ENCODE assay signal across 8 cellular contexts in the genomic region with DNA sequence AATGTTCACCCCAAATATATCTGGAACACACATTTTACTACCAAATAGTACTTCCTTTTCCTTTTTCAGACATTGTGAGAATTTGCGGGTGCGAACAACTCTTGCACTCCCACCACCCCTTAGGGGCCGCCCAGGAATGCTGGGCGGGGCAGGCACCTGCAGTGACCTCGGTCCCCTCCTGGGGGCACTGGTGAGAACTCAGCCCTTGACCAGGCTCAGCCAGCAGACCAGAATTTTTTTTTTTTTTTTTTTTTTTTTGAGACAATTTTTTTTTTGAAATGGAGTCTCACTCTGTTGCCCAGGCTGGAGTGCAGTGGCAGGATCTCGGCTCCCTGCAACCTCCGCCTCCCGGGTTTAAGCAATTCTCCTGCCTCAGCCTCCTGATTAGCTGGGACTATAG.
DNase-seq lines count a peak whose midpoint lies in the region; ATAC-seq and TF ChIP-seq lines count a peak whose summit lies in the region.

No MANE protein-coding gene starts in this region.

- H3K4me1 Mint-ChIP-seq in activated CD4-positive, alpha-beta T cell treated with anti-CD3 and anti-CD28 coated beads, Interleukin-2, amount 10 ng/mL, durations not matched to agents 24 days and 14 days, result no peaks in the 10 kb centered on the region
- H3K4me1 Mint-ChIP-seq in T-cell, result no peaks in the 10 kb centered on the region
- no peaks in the 10 kb centered on the region for H3K4me1 Mint-ChIP-seq in T-helper 2 cell treated with Interferon-gamma antibody and Interleukin-4, amounts not matched to agents 5 μg/mL and 100 μg/mL, for 36 hours (ENCODE audit: low read depth)

- peaks cover 0 to 5% (median 0%) of the 10 kb centered on the region in 45 donors for H3K27me3 ChIP-seq in dorsolateral prefrontal cortex

- no peaks in the 10 kb centered on the region for H3K9me3 Mint-ChIP-seq in activated CD4-positive, alpha-beta T cell treated with anti-CD3 and anti-CD28 coated beads, Interleukin-2, amount 10 ng/mL, durations not matched to agents 24 days and 14 days
- H3K9me3 Mint-ChIP-seq in T-cell, result no peaks in the 10 kb centered on the region
- no peaks in the 10 kb centered on the region for H3K9me3 Mint-ChIP-seq in T-helper 2 cell treated with Interferon-gamma antibody and Interleukin-4, amounts not matched to agents 5 μg/mL and 100 μg/mL, for 36 hours

- TF ChIP-seq CTCF in LNCAP (IDR thresholded peaks at IDR 0.05) (peak; percentile 53), dorsolateral prefrontal cortex (IDR thresholded peaks at IDR 0.05 in 54 of 56, conservative IDR thresholded peaks at IDR 0.05 in 2 of 56; ENCODE audit: low read depth in 1 of 56, partially characterized antibody in 56 of 56) (peak in 30 of 56 donors; percentile 7 to 42 (median 20))

- POLR2A ChIA-PET in T-cell (lab: Charles Lee), result no interaction called here

- peak; percentile 63 for DNase-seq in activated CD4-positive, alpha-beta T cell treated with anti-CD3 and anti-CD28 coated beads, Interleukin-2, amount 10 ng/mL, durations not matched to agents 24 days and 14 days
- DNase-seq in activated CD4-positive, alpha-beta T cell treated with anti-CD3 and anti-CD28 coated beads for 1 hour, result no peak
- DNase-seq in dorsolateral prefrontal cortex (no peak), T-cell (no peak)
- peak; percentile 15 to 30 for DNase-seq in stimulated activated CD4-positive, alpha-beta T cell treated with anti-CD3 and anti-CD28 coated beads, Interleukin-2, amount 100 ng/mL, for 48 hours
- DNase-seq in T-helper 2 cell treated with Interferon-gamma antibody and Interleukin-4, amounts not matched to agents 5 μg/mL and 100 μg/mL, for 36 hours (ENCODE audit: low spot score), result no peak

- ATAC-seq in T-cell (replicated peaks in 1 of 4) (no peak), HG02678 (IDR thresholded peaks at IDR 0.05; ENCODE audit: unreplicated experiment) (no peak)

- H3K27ac Mint-ChIP-seq in activated CD4-positive, alpha-beta T cell treated with anti-CD3 and anti-CD28 coated beads, Interleukin-2, amount 10 ng/mL, durations not matched to agents 24 days and 14 days, result no peak overlapping the region
- no peak overlapping the region for H3K27ac Mint-ChIP-seq in T-cell
- H3K27ac Mint-ChIP-seq in T-helper 2 cell treated with Interferon-gamma antibody and Interleukin-4, amounts not matched to agents 5 μg/mL and 100 μg/mL, for 36 hours, result no peak overlapping the region

- H3K4me3 Mint-ChIP-seq in activated CD4-positive, alpha-beta T cell treated with anti-CD3 and anti-CD28 coated beads, Interleukin-2, amount 10 ng/mL, durations not matched to agents 24 days and 14 days, result no peak overlapping the region
- H3K4me3 Mint-ChIP-seq in T-cell, result no peak overlapping the region
- no peak overlapping the region for H3K4me3 Mint-ChIP-seq in T-helper 2 cell treated with Interferon-gamma antibody and Interleukin-4, amounts not matched to agents 5 μg/mL and 100 μg/mL, for 36 hours

- H3K4me3 ChIP-seq in dorsolateral prefrontal cortex, result no peak overlapping the region

- CTCF ChIA-PET in T-cell (lab: Charles Lee), result no interaction called here

- intact Hi-C loops in activated CD4-positive, alpha-beta T cell treated with anti-CD3 and anti-CD28 coated beads, Interleukin-2, amount 10 ng/mL, durations not matched to agents 24 days and 14 days (cut with micrococcal nuclease), result no loop called here
- intact Hi-C loops in dorsolateral prefrontal cortex (cut with DNase I), result no loop called here

- H3K36me3 Mint-ChIP-seq in activated CD4-positive, alpha-beta T cell treated with anti-CD3 and anti-CD28 coated beads, Interleukin-2, amount 10 ng/mL, durations not matched to agents 24 days and 14 days (ENCODE audit: low read depth), result no peaks in the 10 kb centered on the region
- H3K36me3 Mint-ChIP-seq in T-cell, result no peaks in the 10 kb centered on the region
- no peaks in the 10 kb centered on the region for H3K36me3 Mint-ChIP-seq in T-helper 2 cell treated with Interferon-gamma antibody and Interleukin-4, amounts not matched to agents 5 μg/mL and 100 μg/mL, for 36 hours (ENCODE audit: low read depth)

- no peak overlapping the region for H3K27ac ChIP-seq in dorsolateral prefrontal cortex

- peaks cover 2% of the 10 kb centered on the region for H3K27me3 Mint-ChIP-seq in activated CD4-positive, alpha-beta T cell treated with anti-CD3 and anti-CD28 coated beads, Interleukin-2, amount 10 ng/mL, durations not matched to agents 24 days and 14 days
- peaks cover 16 to 28% of the 10 kb centered on the region in 2 donors for H3K27me3 Mint-ChIP-seq in T-cell
- no peaks in the 10 kb centered on the region for H3K27me3 Mint-ChIP-seq in T-helper 2 cell treated with Interferon-gamma antibody and Interleukin-4, amounts not matched to agents 5 μg/mL and 100 μg/mL, for 36 hours (ENCODE audit: low read depth)

Comparison
In these comparisons a context has a peak if more than half of its experiments do, and no peak if none do; other contexts are left out.
1. DNase-seq: peak in activated CD4-positive, alpha-beta T cell treated with anti-CD3 and anti-CD28 coated beads, Interleukin-2, amount 10 ng/mL, durations not matched to agents 24 days and 14 days (single experiment) and stimulated activated CD4-positive, alpha-beta T cell treated with anti-CD3 and anti-CD28 coated beads, Interleukin-2, amount 100 ng/mL, for 48 hours (2 of 2); none in activated CD4-positive, alpha-beta T cell treated with anti-CD3 and anti-CD28 coated beads for 1 hour (single experiment), dorsolateral prefrontal cortex (0 of 10), T-cell (0 of 34) and T-helper 2 cell treated with Interferon-gamma antibody and Interleukin-4, amounts not matched to agents 5 μg/mL and 100 μg/mL, for 36 hours (single experiment).